In genomic region chr9:77926314-77926959, GRCh38 we compare ENCODE assay signal across 12 cellular contexts.
DNase-seq lines count a peak whose midpoint lies in the region; ATAC-seq, FAIRE-seq and TF ChIP-seq lines count a peak whose summit lies in the region.
"Had no signal": no experiment of that assay in that cellular context is flagged by ENCODE, and none has a peak within 500 bp of the region (broad histone marks: within the 10 kb centered on the region; RNA-seq: fewer than 3 reads in every experiment).

No MANE protein-coding gene starts in this region.

- peaks cover 64% of the 10 kb centered on the region for H4K20me1 ChIP-seq in Loucy (ENCODE audit: insufficient read depth, low read length, poor library complexity, severe bottlenecking)

- H3K4me1 ChIP-seq in Loucy (ENCODE audit: insufficient read depth, low read length, poor library complexity, severe bottlenecking) (peaks cover 64% of the 10 kb centered on the region), right lobe of liver (peaks cover 0 to 4% (median 0%) of the 10 kb centered on the region in 4 donors), right cardiac atrium (ENCODE audit: control insufficient read depth, insufficient read depth, low read length) (peaks cover 4% of the 10 kb centered on the region), kidney (ENCODE audit: control insufficient read depth in 1 of 2, insufficient read depth in 1 of 2, low read depth in 1 of 2, low read length in 2 of 2) (no peaks in the 10 kb centered on the region)

- TF ChIP-seq CTCF in Loucy (conservative IDR thresholded peaks at IDR 0.05; ENCODE audit: low read length) = no peak
- no peak for TF ChIP-seq CTCF in bronchial epithelial cell (IDR thresholded peaks at IDR 0.05; ENCODE audit: insufficient read depth, low read length, severe bottlenecking)
- TF ChIP-seq CTCF in right lobe of liver (IDR thresholded peaks at IDR 0.05) = no peak
- no peak for TF ChIP-seq CTCF in kidney (IDR thresholded peaks at IDR 0.05; ENCODE audit: borderline replicate concordance, extremely low read depth, insufficient read depth)

- intact Hi-C loops in right lobe of liver (cut with DNase I) (no loop called here), right cardiac atrium (cut with DNase I) (no loop called here), kidney (cut with DNase I) (no loop called here)

- H3K79me2 ChIP-seq in Loucy (ENCODE audit: insufficient read depth, low read length) = peaks cover 100% of the 10 kb centered on the region

- H3K27ac ChIP-seq in right lobe of liver (no peak overlapping the region), right cardiac atrium (ENCODE audit: low read length) (no peak overlapping the region), kidney (ENCODE audit: low read depth in 2 of 2, low read length in 2 of 2) (no peak overlapping the region)

- H3K9me2 ChIP-seq in Loucy (replicated peaks; ENCODE audit: low read depth, low read length) = no peaks in the 10 kb centered on the region

- ATAC-seq in right lobe of liver (no peak), right cardiac atrium (no peak)

- H3F3A ChIP-seq in Loucy (ENCODE audit: low read depth) = no peaks in the 10 kb centered on the region; the same call in 1 of the 2 replicates

- H2AFZ ChIP-seq in Loucy (ENCODE audit: low read length) = no peak overlapping the region

- H3K36me3 ChIP-seq in Loucy (ENCODE audit: insufficient read depth, low read length) (peaks cover 16% of the 10 kb centered on the region), bronchial epithelial cell (ENCODE audit: control insufficient read depth, insufficient read depth, low read length) (no peaks in the 10 kb centered on the region), right lobe of liver (no peaks in the 10 kb centered on the region), kidney (ENCODE audit: control insufficient read depth in 1 of 2, insufficient read depth in 2 of 2, low read length in 2 of 2) (no peaks in the 10 kb centered on the region)
- H3K36me3 ChIP-seq: tibial nerve had no signal

- H3K4me3 ChIP-seq in Loucy (ENCODE audit: low read length, poor library complexity, severe bottlenecking) (no peak overlapping the region), bronchial epithelial cell (ENCODE audit: low read depth, low read length) (no peak overlapping the region), right lobe of liver (no peak overlapping the region), right cardiac atrium (ENCODE audit: low read length) (no peak overlapping the region), kidney (ENCODE audit: low read length in 2 of 2) (no peak overlapping the region)
- H3K4me3 ChIP-seq: tibial nerve had no signal

- H3K27me3 ChIP-seq in Loucy (ENCODE audit: insufficient read depth, low read length, poor library complexity, severe bottlenecking) (no peaks in the 10 kb centered on the region), bronchial epithelial cell (ENCODE audit: control insufficient read depth, insufficient read depth, low read length) (no peaks in the 10 kb centered on the region), right lobe of liver (no peaks in the 10 kb centered on the region), right cardiac atrium (ENCODE audit: control insufficient read depth, insufficient read depth) (no peaks in the 10 kb centered on the region)
- H3K27me3 ChIP-seq: tibial nerve had no signal

- peak; percentile 66 for DNase-seq in COLO829 (ENCODE audit: low spot score)
- peak; percentile 67 for DNase-seq in bronchial epithelial cell (ENCODE audit: low read depth)
- DNase-seq in myocyte (ENCODE audit: low read depth) = peak; percentile 49
- no peak for DNase-seq in right lobe of liver
- no peak for DNase-seq in right cardiac atrium
- no peak for DNase-seq in activated CD4-positive, alpha-beta T cell treated with anti-CD3 and anti-CD28 coated beads, Interleukin-2, amount 50 U/mL, for 4 hours
- no peak for DNase-seq in kidney
- DNase-seq: activated CD8-positive, alpha-beta memory T cell treated with anti-CD3 and anti-CD28 coated beads for 24 hours; left cardiac atrium; NCI-H1105 had no signal

- H3K9me3 ChIP-seq in Loucy (ENCODE audit: insufficient read depth, low read depth, low read length) (no peaks in the 10 kb centered on the region), right lobe of liver (no peaks in the 10 kb centered on the region), right cardiac atrium (ENCODE audit: control insufficient read depth, low read length) (no peaks in the 10 kb centered on the region), kidney (ENCODE audit: control insufficient read depth in 1 of 2, low read length in 2 of 2) (no peaks in the 10 kb centered on the region)
- H3K9me3 ChIP-seq: tibial nerve had no signal

- TF ChIP-seq POLR2A in right lobe of liver (IDR thresholded peaks at IDR 0.05) = no peak

- FAIRE-seq in bronchial epithelial cell (lab: Jason Lieb, UNC) (no peak), kidney (lab: Jason Lieb, UNC) (no peak)

- H3K9ac ChIP-seq in Loucy (ENCODE audit: low read depth, low read length, poor library complexity, severe bottlenecking) = no peak overlapping the region
- no peak overlapping the region for H3K9ac ChIP-seq in kidney (ENCODE audit: low read length in 2 of 2)

- 100% methylated on average over 2 of the region's 2 CpGs for WGBS in right lobe of liver (ENCODE audit: insufficient coverage, low coverage, low lambda C conversion rate, missing lambda C conversion rate)
- WGBS in right cardiac atrium = 94% methylated on average over 2 of the region's 2 CpGs

- H3K4me2 ChIP-seq in Loucy (ENCODE audit: low read depth, low read length, poor library complexity, severe bottlenecking) = peak overlapping the region; percentile 42

Comparison
In these comparisons a context has a peak if more than half of its experiments do, and no peak if none do; other contexts are left out.
1. DNase-seq: peak in COLO829 (single experiment), bronchial epithelial cell (single experiment) and myocyte (single experiment); none in right lobe of liver (0 of 3), right cardiac atrium (0 of 3), activated CD4-positive, alpha-beta T cell treated with anti-CD3 and anti-CD28 coated beads, Interleukin-2, amount 50 U/mL, for 4 hours (0 of 2) and kidney (single experiment).